In the genomic region with DNA sequence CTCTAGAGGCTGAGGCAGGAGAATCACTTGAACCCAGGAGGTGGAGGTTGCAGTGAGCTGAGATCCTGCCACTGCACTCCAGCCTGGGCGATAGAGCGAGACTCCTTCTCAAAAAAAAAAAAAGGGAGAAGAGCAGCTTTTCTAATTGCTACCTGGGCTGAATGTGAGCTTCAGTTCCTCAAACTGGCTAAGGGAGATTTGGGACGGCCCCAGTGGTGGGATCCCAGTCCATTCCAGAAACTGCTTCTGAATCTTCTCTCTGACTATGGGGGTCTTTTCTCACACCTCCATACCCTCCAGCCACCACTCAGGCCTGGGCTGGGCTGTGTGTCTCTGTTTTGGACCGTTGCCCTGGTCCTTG, we compare ENCODE assay signal across 7 cellular contexts.
DNase-seq lines count a peak whose midpoint lies in the region; ATAC-seq, FAIRE-seq and TF ChIP-seq lines count a peak whose summit lies in the region.
"Not testable (repeated sequence)": the region's sequence is repeated elsewhere in the genome, so short reads cannot be mapped to it uniquely, and the experiment has no call there.

No MANE protein-coding gene starts in this region.

- H3K4me3 Mint-ChIP-seq in IgD-negative memory B cell (peak overlapping the region in 3 of 4 donors; percentile 58 to 91 (median 70)), naive B cell (peak overlapping the region in 7 of 8 donors; percentile 5 to 79 (median 47))
- H3K4me3 Mint-ChIP-seq in stimulated activated naive B cell treated with anti-CD40 and anti-IgM and Interleukin-4, amounts not matched to agents 10 μg/mL and 1 μg/mL and 100 μg/mL, for 72 hours: not testable (repeated sequence)

- peaks cover 38% of the 10 kb centered on the region for H3K79me2 ChIP-seq in GM12878 (ENCODE audit: control insufficient read depth, insufficient read depth, low read length)

- peaks cover 44 to 72% (median 49%) of the 10 kb centered on the region in 3 donors for H3K4me1 Mint-ChIP-seq in IgD-negative memory B cell
- peaks cover 71 to 94% (median 90%) of the 10 kb centered on the region in 3 donors for H3K4me1 Mint-ChIP-seq in naive B cell
- peaks cover 80 to 99% of the 10 kb centered on the region in 2 donors for H3K4me1 Mint-ChIP-seq in stimulated activated naive B cell treated with anti-CD40 and anti-IgM and Interleukin-4, amounts not matched to agents 10 μg/mL and 1 μg/mL and 100 μg/mL, for 72 hours

- H3K27ac Mint-ChIP-seq in IgD-negative memory B cell: peak overlapping the region; percentile 93 to 99 (median 97)
- peak overlapping the region; percentile 81 to 99 (median 98) for H3K27ac Mint-ChIP-seq in naive B cell
- H3K27ac Mint-ChIP-seq in stimulated activated naive B cell treated with anti-CD40 and anti-IgM and Interleukin-4, amounts not matched to agents 10 μg/mL and 1 μg/mL and 100 μg/mL, for 72 hours: peak overlapping the region; percentile 95

- TF ChIP-seq RAD21 in GM12878 (IDR thresholded peaks at IDR 0.05; ENCODE audit: insufficient read depth, low read depth, low read length): not testable (repeated sequence)

- not testable (repeated sequence) for H3K27ac ChIP-seq in BLaER1
- H3K27ac ChIP-seq in Panc1 (ENCODE audit: low read length): peak overlapping the region; percentile 74
- H3K27ac ChIP-seq in GM12878 (ENCODE audit: control insufficient read depth, insufficient read depth): peak overlapping the region; percentile 91

- not testable (repeated sequence) for H3K4me3 ChIP-seq in BLaER1; Panc1 (ENCODE audit: low read depth in 2 of 2, low read length in 2 of 2); GM12878

- H3K27me3 ChIP-seq in BLaER1; Panc1 (ENCODE audit: control insufficient read depth, insufficient read depth, low read length); GM12878 (replicated peaks in 1 of 2; ENCODE audit: control insufficient read depth in 2 of 2, insufficient read depth in 2 of 2, low read length in 1 of 2): not testable (repeated sequence)

- H3K9me3 Mint-ChIP-seq in IgD-negative memory B cell; naive B cell; stimulated activated naive B cell treated with anti-CD40 and anti-IgM and Interleukin-4, amounts not matched to agents 10 μg/mL and 1 μg/mL and 100 μg/mL, for 72 hours: not testable (repeated sequence)

- not testable (repeated sequence) for H3K36me3 ChIP-seq in BLaER1; Panc1 (ENCODE audit: control insufficient read depth, insufficient read depth, low read length); GM12878 (ENCODE audit: control insufficient read depth in 2 of 2, insufficient read depth in 2 of 2, low read length in 1 of 2)

- not testable (repeated sequence) for DNase-seq in GM12891 (ENCODE audit: insufficient read length, low spot score); Panc1 (ENCODE audit: low read depth, low spot score); GM12878 (ENCODE audit: low read depth, low spot score); stimulated activated naive B cell treated with anti-CD40 and anti-IgM and Interleukin-4, amounts not matched to agents 10 μg/mL and 1 μg/mL and 100 μg/mL, for 72 hours
- peak; percentile 33 for DNase-seq in naive B cell

- TF ChIP-seq EP300 in GM12878 (IDR thresholded peaks at IDR 0.05; ENCODE audit: borderline replicate concordance in 1 of 2, control insufficient read depth in 1 of 2, low read depth in 2 of 2, low read length in 2 of 2): not testable (repeated sequence)

- not testable (repeated sequence) for H3K9ac ChIP-seq in BLaER1
- peak overlapping the region; percentile 76; the same call in 1 of the 2 replicates for H3K9ac ChIP-seq in GM12878 (ENCODE audit: control insufficient read depth, insufficient read depth, low read length)

- not testable (repeated sequence) for H3K9me3 ChIP-seq in BLaER1; Panc1 (ENCODE audit: control insufficient read depth, insufficient read depth, low read depth, low read length); GM12878 (replicated peaks; ENCODE audit: control insufficient read depth, insufficient read depth, low read length)

- intact Hi-C loops in Panc1 (cut with micrococcal nuclease; ENCODE audit: unreplicated experiment): loop anchor here (10.0 kb wide), 2 partner anchors 132 to 932 kb away; a partner anchor contains a TSS
- intact Hi-C loops in GM12878 (cut with micrococcal nuclease; ENCODE audit: unreplicated experiment): loop anchor here (1.0 to 10.0 kb wide), 3 partner anchors 10 to 238 kb away; a partner anchor contains a TSS

- H2AFZ ChIP-seq in GM12878 (ENCODE audit: control insufficient read depth, low read depth, low read length): not testable (repeated sequence)

- in situ Hi-C loops in Panc1 (cut with HindIII; ENCODE audit: low pct_unique_long_range_greater_than_20kb, low sequenced_read_pairs); GM12878 (cut with MboI): not testable (repeated sequence)

- SMC1A ChIA-PET in GM12878 (lab: Charles Lee; ENCODE audit: uncharacterized antibody, unreplicated experiment): interaction anchor here (0.7 to 12.0 kb wide), 10 partner anchors 14 to 268 kb away, joined by 3 to 346 read pairs (median 6); a partner anchor contains a TSS

- not testable (repeated sequence) for TF ChIP-seq CTCF in Panc1 (IDR thresholded peaks at IDR 0.05); GM12878 (IDR thresholded peaks at IDR 0.05 in 2 of 3, conservative IDR thresholded peaks at IDR 0.05 in 1 of 3; ENCODE audit: control insufficient read depth in 2 of 3, extremely low read depth in 1 of 3, insufficient read depth in 1 of 3, low read depth in 3 of 3, low read length in 3 of 3)

- CTCF ChIA-PET in Panc1 (lab: Charles Lee) (interaction anchor here (1.6 kb wide), 1 partner anchor 8 kb away, joined by 3 read pairs; no protein-coding TSS in a partner anchor), GM12878 (lab: Yijun Ruan, JAX) (interaction anchor here (0.8 to 18.7 kb wide), 12 partner anchors 13 to 237 kb away, joined by 3 to 590 read pairs (median 6); a partner anchor contains a TSS)

- not testable (repeated sequence) for H4K20me1 ChIP-seq in BLaER1; GM12878 (ENCODE audit: control insufficient read depth, insufficient read depth)

- 5% methylated on average over 4 of the region's 4 CpGs for WGBS in GM12878 (ENCODE audit: insufficient coverage, insufficient replicate concordance, low lambda C conversion rate, missing lambda C conversion rate)

- peaks cover 100% of the 10 kb centered on the region for H3K4me1 ChIP-seq in BLaER1
- peaks cover 54% of the 10 kb centered on the region for H3K4me1 ChIP-seq in Panc1 (ENCODE audit: control insufficient read depth, insufficient read depth, low read length)
- H3K4me1 ChIP-seq in GM12878 (ENCODE audit: control insufficient read depth, insufficient read depth, low read length): peaks cover 85% of the 10 kb centered on the region

- not testable (repeated sequence) for BruUV-seq in Panc1 (replicated peaks; lab: Mats Ljungman, UMichigan); GM12878 (replicated peaks; lab: Mats Ljungman, UMichigan)

- not testable (repeated sequence) for ATAC-seq in Panc1
- ATAC-seq in GM12878: peak; percentile 10
- ATAC-seq in naive B cell (ENCODE audit: low read depth in 2 of 2): peak; percentile 15 to 17
- peak; percentile 15 to 22 for ATAC-seq in stimulated activated naive B cell treated with anti-CD40 and anti-IgM and Interleukin-4, amounts not matched to agents 10 μg/mL and 1 μg/mL and 100 μg/mL, for 72 hours (replicated peaks)

- H3K4me2 ChIP-seq in BLaER1: 0 out of 2 replicates have a peak overlapping the region, but pooled peaks have one; percentile 95
- not testable (repeated sequence) for H3K4me2 ChIP-seq in GM12878 (ENCODE audit: control insufficient read depth, insufficient read depth)

- RAD21 ChIA-PET in GM12878 (lab: Charles Lee; ENCODE audit: unreplicated experiment): interaction anchor here (0.5 to 7.4 kb wide), 21 partner anchors 9 to 1349 kb away, joined by 3 to 266 read pairs (median 5); a partner anchor contains a TSS

- FAIRE-seq in GM12891 (lab: Jason Lieb, UNC): peak; percentile 38
- FAIRE-seq in GM12878 (lab: Jason Lieb, UNC): peak; percentile 59

- TF ChIP-seq POLR2A in GM12891 (IDR thresholded peaks at IDR 0.05; ENCODE audit: low read depth, low read length); GM12878 (IDR thresholded peaks at IDR 0.05; ENCODE audit: low read depth, low read length): not testable (repeated sequence)

- not testable (repeated sequence) for H3K27me3 Mint-ChIP-seq in IgD-negative memory B cell; naive B cell; stimulated activated naive B cell treated with anti-CD40 and anti-IgM and Interleukin-4, amounts not matched to agents 10 μg/mL and 1 μg/mL and 100 μg/mL, for 72 hours

- not testable (repeated sequence) for H3K36me3 Mint-ChIP-seq in IgD-negative memory B cell, naive B cell
- peaks cover 8 to 24% of the 10 kb centered on the region in 2 donors for H3K36me3 Mint-ChIP-seq in stimulated activated naive B cell treated with anti-CD40 and anti-IgM and Interleukin-4, amounts not matched to agents 10 μg/mL and 1 μg/mL and 100 μg/mL, for 72 hours

- POLR2A ChIA-PET in Panc1 (lab: Charles Lee): interaction anchor here (0.6 kb wide), 2 partner anchors 47 to 63 kb away, joined by 7 to 11 read pairs; a partner anchor contains a TSS
- POLR2A ChIA-PET in GM12878 (lab: Charles Lee): interaction anchor here (0.6 to 9.7 kb wide), 11 partner anchors 8 to 129 kb away, joined by 3 to 114 read pairs (median 5); no protein-coding TSS in a partner anchor

TF ChIP-seq in GM12891, 5 proteins besides CTCF, POLR2A, EP300 and RAD21:
- peak; percentile 74 for TF ChIP-seq SPI1 (IDR thresholded peaks at IDR 0.05; ENCODE audit: low read depth, low read length)

TF ChIP-seq in GM12878, 131 proteins besides CTCF, POLR2A, EP300 and RAD21 (continues in another document):
- peak; percentile 12 for TF ChIP-seq RELA (IDR thresholded peaks at IDR 0.05; ENCODE audit: borderline replicate concordance, partially characterized antibody)
- peak; percentile 74 for TF ChIP-seq SPI1 (IDR thresholded peaks at IDR 0.05; ENCODE audit: borderline replicate concordance, insufficient read depth, low read depth, low read length)
